ENCODE assay signal across 31 cellular contexts in the genomic region with DNA sequence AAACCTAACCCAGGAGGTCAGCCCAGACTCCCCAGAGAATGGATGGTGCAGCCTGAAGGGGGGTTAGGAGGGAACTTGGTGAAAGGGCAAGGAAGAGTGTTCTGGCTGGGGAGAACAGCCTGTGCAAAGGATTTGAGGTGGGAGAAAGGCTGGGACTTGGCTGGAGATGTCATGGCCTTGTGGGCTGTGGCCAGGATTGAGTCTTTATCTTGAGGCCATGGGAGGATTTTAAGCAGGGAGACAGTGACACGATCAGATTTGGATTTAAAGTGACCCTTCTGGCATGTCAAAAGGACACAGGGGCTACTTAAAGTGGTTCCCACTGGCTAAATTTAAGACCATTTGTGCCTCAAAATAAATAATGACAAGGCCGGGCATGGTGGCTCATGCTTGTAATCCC. TPM values are rescaled to one million over a fixed set of nuclear protein-coding genes. Genes with fewer than 3 reads are reported as not detected.
"Had no signal": no experiment of that assay in that cellular context is flagged by ENCODE, and none has a peak within 500 bp of the region (broad histone marks: within the 10 kb centered on the region; RNA-seq: fewer than 3 reads in every experiment).

No MANE protein-coding gene starts in this region.

- H3K4me3 Mint-ChIP-seq: activated naive CD4-positive, alpha-beta T cell treated with anti-CD3 and anti-CD28 coated beads, Interleukin-2, amount 10 ng/mL, durations not matched to agents 7 days and 5 days; naive thymus-derived CD4-positive, alpha-beta T cell; neural progenitor cell; stimulated activated naive B cell treated with anti-CD40 and anti-IgM and Interleukin-4, amounts not matched to agents 10 μg/mL and 1 μg/mL and 100 μg/mL, for 72 hours; T-helper 1 cell treated with Interleukin-12 subunit alpha and Interleukin-12 subunit beta and Interleukin-4 antibody, amounts not matched to agents 30 μg/mL and 1 μg/mL, for 36 hours had no signal

- H3K27me3 ChIP-seq: brain microvascular endothelial cell, neural progenitor cell, thyroid gland, upper lobe of right lung had no signal

- H3K36me3 Mint-ChIP-seq: neural progenitor cell had no signal

- H3K4me2 ChIP-seq: neural progenitor cell had no signal

- H3K4me1 Mint-ChIP-seq: neural progenitor cell had no signal

- H3K4me1 ChIP-seq: gastroesophageal sphincter, neural progenitor cell, parathyroid adenoma, psoas muscle, sigmoid colon, stomach, thyroid gland, upper lobe of right lung had no signal

- H3K27ac Mint-ChIP-seq: activated naive CD4-positive, alpha-beta T cell treated with anti-CD3 and anti-CD28 coated beads, Interleukin-2, amount 10 ng/mL, durations not matched to agents 7 days and 5 days; neural progenitor cell; stimulated activated naive B cell treated with anti-CD40 and anti-IgM and Interleukin-4, amounts not matched to agents 10 μg/mL and 1 μg/mL and 100 μg/mL, for 72 hours; T-helper 1 cell treated with Interleukin-12 subunit alpha and Interleukin-12 subunit beta and Interleukin-4 antibody, amounts not matched to agents 30 μg/mL and 1 μg/mL, for 36 hours had no signal

- H3K9me3 Mint-ChIP-seq: activated naive CD4-positive, alpha-beta T cell treated with anti-CD3 and anti-CD28 coated beads, Interleukin-2, amount 10 ng/mL, durations not matched to agents 7 days and 5 days; naive thymus-derived CD4-positive, alpha-beta T cell; neural progenitor cell; stimulated activated naive B cell treated with anti-CD40 and anti-IgM and Interleukin-4, amounts not matched to agents 10 μg/mL and 1 μg/mL and 100 μg/mL, for 72 hours; T-helper 1 cell treated with Interleukin-12 subunit alpha and Interleukin-12 subunit beta and Interleukin-4 antibody, amounts not matched to agents 30 μg/mL and 1 μg/mL, for 36 hours had no signal

- H3K4me3 ChIP-seq: gastroesophageal sphincter, neural progenitor cell, psoas muscle, sigmoid colon, stomach, thyroid gland, upper lobe of right lung had no signal

- H3K9me3 ChIP-seq: gastroesophageal sphincter, psoas muscle, sigmoid colon, stomach, thyroid gland, upper lobe of right lung had no signal

- ATAC-seq: gastroesophageal sphincter; left cardiac atrium; naive thymus-derived CD4-positive, alpha-beta T cell; psoas muscle; stimulated activated naive B cell treated with anti-CD40 and anti-IgM and Interleukin-4, amounts not matched to agents 10 μg/mL and 1 μg/mL and 100 μg/mL, for 72 hours; upper lobe of right lung had no signal

- DNase-seq: activated CD4-positive, alpha-beta T cell treated with anti-CD3 and anti-CD28 coated beads, Interleukin-2, amount 50 U/mL, for 1 hour; activated CD4-positive, CD25-positive, alpha-beta regulatory T cell treated with anti-CD3 and anti-CD28 coated beads, Interleukin-2, amount 50 U/mL, for 72 hours; activated CD8-positive, alpha-beta memory T cell treated with anti-CD3 and anti-CD28 coated beads, Interleukin-2, amount 50 U/mL, for 48 hours; activated effector memory CD4-positive, alpha-beta T cell treated with anti-CD3 and anti-CD28 coated beads, Interleukin-2, amount 50 U/mL, for 16 hours; activated naive CD4-positive, alpha-beta T cell treated with anti-CD3 and anti-CD28 coated beads, Interleukin-2, amount 10 ng/mL, durations not matched to agents 7 days and 5 days; activated T-cell treated with anti-CD3 and anti-CD28 coated beads, Interleukin-2, amount 50 U/mL, for 48 hours; amniotic stem cell; brain microvascular endothelial cell; cortex of kidney; hippocampal formation; left cardiac atrium; mammary epithelial cell; midbrain; naive thymus-derived CD4-positive, alpha-beta T cell; occipital lobe; psoas muscle; sigmoid colon; small intestine; stimulated activated CD4-positive, alpha-beta T cell treated with anti-CD3 and anti-CD28 coated beads, Interleukin-4, amount 100 ng/mL, for 24 hours; stimulated activated CD8-positive, alpha-beta memory T cell treated with anti-CD3 and anti-CD28 coated beads, Interleukin-4, amount 100 ng/mL, for 48 hours; stimulated activated naive B cell treated with anti-CD40 and anti-IgM and Interleukin-4, amounts not matched to agents 10 μg/mL and 1 μg/mL and 100 μg/mL, for 72 hours; stomach; T-helper 9 cell; thyroid gland; upper lobe of right lung; WERI-Rb-1 had no signal

- H3K27me3 Mint-ChIP-seq: activated naive CD4-positive, alpha-beta T cell treated with anti-CD3 and anti-CD28 coated beads, Interleukin-2, amount 10 ng/mL, durations not matched to agents 7 days and 5 days; naive thymus-derived CD4-positive, alpha-beta T cell; stimulated activated naive B cell treated with anti-CD40 and anti-IgM and Interleukin-4, amounts not matched to agents 10 μg/mL and 1 μg/mL and 100 μg/mL, for 72 hours had no signal

- H2AFZ ChIP-seq: neural progenitor cell, parathyroid adenoma had no signal

- H3K27ac ChIP-seq: brain microvascular endothelial cell, gastroesophageal sphincter, neural progenitor cell, parathyroid adenoma, psoas muscle, sigmoid colon, stomach, thyroid gland, upper lobe of right lung, WERI-Rb-1 had no signal

- H3K36me3 ChIP-seq: brain microvascular endothelial cell, gastroesophageal sphincter, neural progenitor cell, sigmoid colon, stomach, thyroid gland, upper lobe of right lung, WERI-Rb-1 had no signal

- H3K79me2 ChIP-seq: parathyroid adenoma had no signal

- H3K9ac ChIP-seq: neural progenitor cell, parathyroid adenoma had no signal

RNA-seq across cellular contexts. Expression of a gene that starts 29.7 kb away (rescaled TPM):
- total RNA-seq: fibroblast of villous mesenchyme had no signal
